ENCODE assay signal across 20 cellular contexts in the genomic region with DNA sequence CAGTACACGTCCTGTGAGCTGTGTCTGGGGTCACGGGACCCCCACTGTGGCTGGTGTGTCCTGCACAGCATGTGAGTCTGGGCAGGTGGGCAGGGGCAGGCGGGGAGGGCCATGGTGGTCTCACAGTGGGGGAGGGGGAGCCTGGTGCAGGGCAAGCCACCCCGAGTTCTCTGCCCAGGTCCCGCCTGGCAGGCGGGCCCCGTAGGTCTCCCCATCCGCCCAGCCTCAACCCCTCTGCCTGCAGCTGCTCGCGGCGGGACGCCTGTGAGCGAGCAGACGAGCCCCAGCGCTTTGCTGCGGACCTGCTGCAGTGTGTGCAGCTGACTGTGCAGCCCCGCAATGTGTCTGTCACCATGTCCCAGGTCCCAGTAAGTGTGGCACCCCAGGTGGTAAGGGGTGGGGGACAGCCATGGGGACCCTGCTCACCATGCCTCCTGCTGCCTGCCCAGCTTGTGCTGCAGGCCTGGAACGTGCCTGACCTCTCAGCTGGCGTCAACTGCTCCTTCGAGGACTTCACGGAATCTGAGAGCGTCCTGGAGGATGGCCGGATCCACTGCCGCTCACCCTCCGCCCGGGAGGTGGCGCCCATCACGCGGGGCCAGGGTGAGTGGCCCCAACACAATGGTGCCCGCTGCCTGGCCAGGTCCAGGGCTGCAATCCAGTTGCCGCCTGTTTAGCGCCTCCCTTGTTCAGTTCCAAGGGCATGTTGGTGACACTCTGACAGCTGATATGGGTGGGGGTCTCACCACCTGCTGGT. TPM values are rescaled to one million over a fixed set of nuclear protein-coding genes. Genes with fewer than 3 reads are reported as not detected.
DNase-seq lines count a peak whose midpoint lies in the region; ATAC-seq and TF ChIP-seq lines count a peak whose summit lies in the region.
"Had no signal": no experiment of that assay in that cellular context is flagged by ENCODE, and none has a peak within 500 bp of the region (broad histone marks: within the 10 kb centered on the region; RNA-seq: fewer than 3 reads in every experiment).

No MANE protein-coding gene starts in this region.

- no peak for ATAC-seq in WTC11
- no peak for ATAC-seq in HG02884 (IDR thresholded peaks at IDR 0.05; ENCODE audit: unreplicated experiment)
- ATAC-seq: GM12878, Right ventricle myocardium inferior had no signal

- H3K18ac ChIP-seq in H9 (ENCODE audit: insufficient read length, low read depth, low read length) (no peak overlapping the region), neuronal stem cell (ENCODE audit: low read length) (peak overlapping the region; percentile 44)

- H3K14ac ChIP-seq in H9 (ENCODE audit: insufficient read depth, low read length) (no peak overlapping the region; the same call in 1 of the 2 replicates), neuronal stem cell (ENCODE audit: low read length) (no peak overlapping the region)

- H3K27me3 ChIP-seq in breast epithelium = no peaks in the 10 kb centered on the region
- no peaks in the 10 kb centered on the region for H3K27me3 ChIP-seq in H9 (ENCODE audit: insufficient read depth, low read length)
- H3K27me3 ChIP-seq in neuronal stem cell (ENCODE audit: control insufficient read depth in 3 of 3, insufficient read depth in 3 of 3, low read depth in 1 of 3, low read length in 3 of 3) = no peaks in the 10 kb centered on the region
- no peaks in the 10 kb centered on the region for H3K27me3 ChIP-seq in spleen (replicated peaks in 1 of 7)
- H3K27me3 ChIP-seq: SJSA1 had no signal

- peaks cover 23% of the 10 kb centered on the region for H3K4me1 Mint-ChIP-seq in MCF 10A (ENCODE audit: insufficient read depth, unreplicated experiment)
- H3K4me1 Mint-ChIP-seq in H9 = peaks cover 11 to 23% of the 10 kb centered on the region in 2 experiments
- peaks cover 15% of the 10 kb centered on the region for H3K4me1 Mint-ChIP-seq in WTC11
- H3K4me1 Mint-ChIP-seq: B cell had no signal

- no peak overlapping the region for H2BK20ac ChIP-seq in H9 (ENCODE audit: low read depth, low read length, poor library complexity, severe bottlenecking)

- H3K27me3 Mint-ChIP-seq in MCF 10A (ENCODE audit: insufficient read depth, unreplicated experiment) = no peaks in the 10 kb centered on the region
- no peaks in the 10 kb centered on the region for H3K27me3 Mint-ChIP-seq in H9 (ENCODE audit: low read depth)
- no peaks in the 10 kb centered on the region for H3K27me3 Mint-ChIP-seq in WTC11 (ENCODE audit: low read depth)
- H3K27me3 Mint-ChIP-seq: B cell had no signal

- no peak overlapping the region for H4K5ac ChIP-seq in H9 (ENCODE audit: insufficient read length, low read depth, low read length)

- H3K4ac ChIP-seq in H9 (ENCODE audit: low read depth, low read length) = no peak overlapping the region; the same call in 1 of the 2 replicates
- H3K4ac ChIP-seq in neuronal stem cell (ENCODE audit: low read length) = no peak overlapping the region

- H2AK5ac ChIP-seq in H9 (ENCODE audit: insufficient read length, low read length) (no peak overlapping the region), neuronal stem cell (ENCODE audit: low read depth, low read length) (no peak overlapping the region)

- WGBS in H9 (ENCODE audit: extremely low coverage, insufficient read length, low lambda C conversion rate) = no CpG with 5 or more reads among the region's 32 CpGs
- no CpG with 5 or more reads among the region's 32 CpGs for WGBS in neuronal stem cell (ENCODE audit: extremely low coverage in 2 of 2, insufficient read length in 2 of 2, insufficient replicate concordance in 1 of 2), 2 donors
- WGBS in spleen, 5 donors = 91 to 94% (median 93%) methylated on average over 16 to 32 of the region's 32 CpGs

- peaks cover 2% of the 10 kb centered on the region for H4K20me1 ChIP-seq in H9 (ENCODE audit: control insufficient read depth, insufficient read depth, insufficient read length)

- no peaks in the 10 kb centered on the region for H3K23me2 ChIP-seq in H9 (ENCODE audit: insufficient read length, low read depth, low read length, poor library complexity, severe bottlenecking)

- H2BK15ac ChIP-seq in H9 (ENCODE audit: low read depth, low read length) (no peak overlapping the region), neuronal stem cell (ENCODE audit: low read length) (no peak overlapping the region)

- no peaks in the 10 kb centered on the region; the same call in 1 of the 2 replicates for H3K79me2 ChIP-seq in H9 (ENCODE audit: insufficient read depth, low read length)

- H3K9ac ChIP-seq in H9 (ENCODE audit: extremely low read depth, insufficient read length, low read length) (no peak overlapping the region), neuronal stem cell (ENCODE audit: low read depth, low read length, poor library complexity) (no peak overlapping the region)

- H3K4me3 Mint-ChIP-seq in MCF 10A (ENCODE audit: unreplicated experiment) (no peak overlapping the region), H9 (no peak overlapping the region), WTC11 (no peak overlapping the region)
- H3K4me3 Mint-ChIP-seq: B cell, HFFc6 had no signal

- intact Hi-C loops in MCF 10A (cut with micrococcal nuclease) = no loop called here
- intact Hi-C loops in breast epithelium (cut with DNase I; ENCODE audit: low total_unique reads) = no loop called here
- intact Hi-C loops in spleen (cut with DNase I; ENCODE audit: low total_unique reads) = no loop called here

- H2BK12ac ChIP-seq in H9 (ENCODE audit: insufficient read length, low read depth, low read length) (no peak overlapping the region), neuronal stem cell (ENCODE audit: low read length) (no peak overlapping the region)

- H3K36me3 Mint-ChIP-seq in MCF 10A (ENCODE audit: insufficient read depth, unreplicated experiment) (peaks cover 23% of the 10 kb centered on the region), H9 (ENCODE audit: insufficient read depth in 1 of 3, low read depth in 3 of 3) (peaks cover 2 to 23% (median 13%) of the 10 kb centered on the region in 3 experiments; a peak in 6 of 7 replicates), WTC11 (peaks cover 7% of the 10 kb centered on the region)

- H3T11ph ChIP-seq in H9 (ENCODE audit: low read length) = no peak overlapping the region

- H3K4me3 ChIP-seq in breast epithelium = no peak overlapping the region
- H3K4me3 ChIP-seq in neuronal stem cell (ENCODE audit: low read length in 2 of 2) = no peak overlapping the region
- no peak overlapping the region for H3K4me3 ChIP-seq in spleen
- H3K4me3 ChIP-seq: GM12878, SJSA1 had no signal

- no peaks in the 10 kb centered on the region for H3K79me1 ChIP-seq in H9 (ENCODE audit: insufficient read depth, low read depth, low read length, poor library complexity, severe bottlenecking)
- peaks cover 42% of the 10 kb centered on the region for H3K79me1 ChIP-seq in neuronal stem cell (ENCODE audit: low read depth, low read length)

- no peaks in the 10 kb centered on the region for H3K9me3 Mint-ChIP-seq in MCF 10A (ENCODE audit: unreplicated experiment)
- H3K9me3 Mint-ChIP-seq in H9 = no peaks in the 10 kb centered on the region
- no peaks in the 10 kb centered on the region for H3K9me3 Mint-ChIP-seq in WTC11
- H3K9me3 Mint-ChIP-seq: HFFc6 had no signal

- H3K4me1 ChIP-seq in breast epithelium = peaks cover 9 to 15% of the 10 kb centered on the region in 2 donors
- H3K4me1 ChIP-seq in H9 (ENCODE audit: insufficient read depth, low read length) = peaks cover 2% of the 10 kb centered on the region; the same call in 1 of the 2 replicates
- peaks cover 22 to 32% of the 10 kb centered on the region in 2 donors for H3K4me1 ChIP-seq in neuronal stem cell (ENCODE audit: control insufficient read depth in 2 of 2, insufficient read depth in 1 of 2, low read depth in 1 of 2, low read length in 2 of 2)
- H3K4me1 ChIP-seq in spleen = peaks cover 3 to 41% (median 24%) of the 10 kb centered on the region in 6 donors

- H3K27ac ChIP-seq in breast epithelium (peak overlapping the region in 1 of 2 donors; percentile 93), H9 (ENCODE audit: insufficient read length, low read depth, low read length) (no peak overlapping the region), neuronal stem cell (replicated peaks; ENCODE audit: low read length) (no peak overlapping the region), spleen (no peak overlapping the region)
- H3K27ac ChIP-seq: HL-60, SJSA1 had no signal

- H2BK5ac ChIP-seq in H9 (ENCODE audit: insufficient read length, low read length) (no peak overlapping the region), neuronal stem cell (ENCODE audit: low read length) (no peak overlapping the region)

- H3K56ac ChIP-seq in H9 (ENCODE audit: insufficient read length, low read depth, low read length) = no peak overlapping the region

- H4K8ac ChIP-seq in H9 (replicated peaks; ENCODE audit: insufficient read length, low read depth, low read length) (no peak overlapping the region), neuronal stem cell (ENCODE audit: low read depth, low read length) (no peak overlapping the region)

- DNase-seq in MCF 10A (ENCODE audit: unreplicated experiment) (no peak), breast epithelium (ENCODE audit: low spot score in 2 of 2) (no peak), H9 (peak; percentile 55), WTC11 (ENCODE audit: low spot score) (no peak), neuronal stem cell (ENCODE audit: low spot score) (no peak), NOMO-1 treated with dmso at 0.1 percent for 144 hours (lab: John Stamatoyannopoulos, UW; ENCODE audit: unreplicated experiment) (no peak), spleen (no peak)
- DNase-seq: DMS79 treated with DMSO at 0.1 percent for 48 hours, HFFc6, NCI-H1694, NCI-H2081, NCI-H2171, NCI-H524 treated with DMSO at 0.1 percent for 48 hours, OCI-M1 had no signal

- H3K9me3 ChIP-seq in breast epithelium (no peaks in the 10 kb centered on the region), H9 (ENCODE audit: control insufficient read depth, low read depth, low read length) (no peaks in the 10 kb centered on the region), neuronal stem cell (replicated peaks in 1 of 2; ENCODE audit: control insufficient read depth in 2 of 2, insufficient read depth in 1 of 2, low read depth in 1 of 2, low read length in 2 of 2) (peaks cover 0 to 2% of the 10 kb centered on the region in 2 donors), spleen (no peaks in the 10 kb centered on the region)
- H3K9me3 ChIP-seq: SJSA1 had no signal

- H4K91ac ChIP-seq in H9 (ENCODE audit: insufficient read length, low read depth, low read length) (no peak overlapping the region), neuronal stem cell (ENCODE audit: low read depth, low read length, poor library complexity) (no peak overlapping the region)

- H3K23ac ChIP-seq in H9 (ENCODE audit: insufficient read length, low read depth, low read length) = no peak overlapping the region
- H3K23ac ChIP-seq in neuronal stem cell (ENCODE audit: low read depth, low read length, poor library complexity) = no peak overlapping the region

- H2AFZ ChIP-seq in H9 (ENCODE audit: low read length) = no peak overlapping the region
- H2AFZ ChIP-seq in neuronal stem cell (ENCODE audit: low read length) = no peak overlapping the region

- H3K36me3 ChIP-seq in breast epithelium (no peaks in the 10 kb centered on the region), neuronal stem cell (replicated peaks in 1 of 2; ENCODE audit: control insufficient read depth in 2 of 2, insufficient read depth in 2 of 2, low read length in 2 of 2) (peaks cover 16 to 31% of the 10 kb centered on the region in 2 donors), spleen (peaks cover 0 to 14% (median 0%) of the 10 kb centered on the region in 6 donors)

- H3K4me2 ChIP-seq in H9 (ENCODE audit: insufficient read depth, insufficient read length, low read length) = no peak overlapping the region
- H3K4me2 ChIP-seq in neuronal stem cell (ENCODE audit: insufficient read depth, low read length, poor library complexity, severe bottlenecking) = no peak overlapping the region

- H3K27ac Mint-ChIP-seq in MCF 10A (ENCODE audit: low read depth, unreplicated experiment) (peak overlapping the region; percentile 50), H9 (peak overlapping the region in 1 of 3 experiments; percentile 95; a peak in 1 of 7 replicates), WTC11 (peak overlapping the region; percentile 72; the same call in 1 of the 2 replicates)
- H3K27ac Mint-ChIP-seq: B cell, HFFc6 had no signal

- TF ChIP-seq CTCF in MCF 10A (IDR thresholded peaks at IDR 0.05; ENCODE audit: unreplicated experiment) = no peak
- no peak for TF ChIP-seq CTCF in breast epithelium (IDR thresholded peaks at IDR 0.05)
- 0 out of 3 replicates have a peak, but pooled peaks have one; percentile 32 for TF ChIP-seq CTCF in H9 (conservative IDR thresholded peaks at IDR 0.05)
- no peak for TF ChIP-seq CTCF in WTC11 (IDR thresholded peaks at IDR 0.05)
- TF ChIP-seq CTCF in spleen (IDR thresholded peaks at IDR 0.05 in 8 of 11, conservative IDR thresholded peaks at IDR 0.05 in 3 of 11) = no peak

- H2BK120ac ChIP-seq in H9 (ENCODE audit: low read depth, low read length, poor library complexity, severe bottlenecking) (no peak overlapping the region), neuronal stem cell (ENCODE audit: low read depth, low read length) (no peak overlapping the region)

- POLR2A ChIA-PET in MCF 10A (lab: Yijun Ruan, JAX) = no interaction called here
- POLR2A ChIA-PET in WTC11 (lab: Charles Lee) = interaction anchor here (0.8 kb wide), 1 partner anchor 369 kb away, joined by 3 read pairs; no protein-coding TSS in a partner anchor

- CTCF ChIA-PET in MCF 10A (lab: Yijun Ruan, JAX) (interaction anchor here (0.6 to 1.1 kb wide), 4 partner anchors 9 to 309 kb away, joined by 3 to 4 read pairs (median 4); a partner anchor contains a TSS), WTC11 (lab: Charles Lee) (interaction anchor here (0.6 to 1.2 kb wide), 3 partner anchors 10 to 540 kb away, joined by 3 read pairs; no protein-coding TSS in a partner anchor)

- no TSS peak for BruUV-seq in MCF 10A (replicated peaks; lab: Mats Ljungman, UMichigan)

- TF ChIP-seq POLR2A in breast epithelium (IDR thresholded peaks at IDR 0.05) (no peak), spleen (IDR thresholded peaks at IDR 0.05) (no peak)

RNA-seq across cellular contexts. Expression of a gene that starts 21.9 kb away (rescaled TPM):
- total RNA-seq in MCF 10A (2022) (42.1 and 48.4 TPM in 2 replicates), breast epithelium (10 to 100 TPM; 21.3 to 32.2 (median 25.9) TPM), H9 (2021) (39.6 and 42.1 TPM in 2 replicates), WTC11 (2021) (53.0 to 55.0 TPM (median 53.8 TPM) in 3 replicates), spleen (10 to 100 TPM; 27.8 to 47.6 (median 41.4) TPM)
- 31.7 TPM for polyA plus RNA-seq in neuronal stem cell (2013, experiment 1 of 2)
- 32.1 TPM for polyA plus RNA-seq in neuronal stem cell (2013, experiment 2 of 2)
- 10 to 100 TPM in 1 of 3 donors, 1 to 10 TPM in 2; 3.7 to 11.9 (median 3.8) TPM for polyA plus RNA-seq in spleen
